1 cellular context compared by ENCODE assay signal in the genomic region with DNA sequence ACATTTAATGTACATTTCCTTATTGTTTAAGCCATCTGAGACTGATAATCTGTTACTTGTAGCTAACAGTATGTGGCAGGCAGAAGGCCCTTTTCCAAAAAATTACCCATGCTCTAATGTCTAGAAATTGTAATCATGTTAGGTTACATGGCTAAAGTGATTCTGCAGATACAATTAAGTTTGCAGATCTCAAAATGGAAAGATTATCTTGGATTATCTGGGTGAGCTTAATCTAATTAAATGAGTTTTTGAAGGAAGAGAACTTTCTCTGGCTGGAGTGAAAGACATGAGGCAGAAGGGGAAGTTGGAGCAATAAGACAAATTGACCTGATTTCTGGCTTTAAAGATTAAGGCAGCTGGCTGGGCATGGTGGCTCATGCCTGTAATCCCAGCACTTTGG.
TF ChIP-seq lines count a peak whose summit lies in the region.

No MANE protein-coding gene starts in this region.

TF ChIP-seq in HepG2, 621 proteins besides CTCF, POLR2A, EP300 and RAD21 (continued from another document):
- TF ChIP-seq, protein P1, sequence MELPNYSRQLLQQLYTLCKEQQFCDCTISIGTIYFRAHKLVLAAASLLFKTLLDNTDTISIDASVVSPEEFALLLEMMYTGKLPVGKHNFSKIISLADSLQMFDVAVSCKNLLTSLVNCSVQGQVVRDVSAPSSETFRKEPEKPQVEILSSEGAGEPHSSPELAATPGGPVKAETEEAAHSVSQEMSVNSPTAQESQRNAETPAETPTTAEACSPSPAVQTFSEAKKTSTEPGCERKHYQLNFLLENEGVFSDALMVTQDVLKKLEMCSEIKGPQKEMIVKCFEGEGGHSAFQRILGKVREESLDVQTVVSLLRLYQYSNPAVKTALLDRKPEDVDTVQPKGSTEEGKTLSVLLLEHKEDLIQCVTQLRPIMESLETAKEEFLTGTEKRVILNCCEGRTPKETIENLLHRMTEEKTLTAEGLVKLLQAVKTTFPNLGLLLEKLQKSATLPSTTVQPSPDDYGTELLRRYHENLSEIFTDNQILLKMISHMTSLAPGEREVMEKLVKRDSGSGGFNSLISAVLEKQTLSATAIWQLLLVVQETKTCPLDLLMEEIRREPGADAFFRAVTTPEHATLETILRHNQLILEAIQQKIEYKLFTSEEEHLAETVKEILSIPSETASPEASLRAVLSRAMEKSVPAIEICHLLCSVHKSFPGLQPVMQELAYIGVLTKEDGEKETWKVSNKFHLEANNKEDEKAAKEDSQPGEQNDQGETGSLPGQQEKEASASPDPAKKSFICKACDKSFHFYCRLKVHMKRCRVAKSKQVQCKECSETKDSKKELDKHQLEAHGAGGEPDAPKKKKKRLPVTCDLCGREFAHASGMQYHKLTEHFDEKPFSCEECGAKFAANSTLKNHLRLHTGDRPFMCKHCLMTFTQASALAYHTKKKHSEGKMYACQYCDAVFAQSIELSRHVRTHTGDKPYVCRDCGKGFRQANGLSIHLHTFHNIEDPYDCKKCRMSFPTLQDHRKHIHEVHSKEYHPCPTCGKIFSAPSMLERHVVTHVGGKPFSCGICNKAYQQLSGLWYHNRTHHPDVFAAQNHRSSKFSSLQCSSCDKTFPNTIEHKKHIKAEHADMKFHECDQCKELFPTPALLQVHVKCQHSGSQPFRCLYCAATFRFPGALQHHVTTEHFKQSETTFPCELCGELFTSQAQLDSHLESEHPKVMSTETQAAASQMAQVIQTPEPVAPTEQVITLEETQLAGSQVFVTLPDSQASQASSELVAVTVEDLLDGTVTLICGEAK (IDR thresholded peaks at IDR 0.05), result no peak
- TF ChIP-seq, protein P1 (CRISPR knock-in tag; IDR thresholded peaks at IDR 0.05), result no peak
